8 cellular contexts compared by ENCODE assay signal in the genomic region with DNA sequence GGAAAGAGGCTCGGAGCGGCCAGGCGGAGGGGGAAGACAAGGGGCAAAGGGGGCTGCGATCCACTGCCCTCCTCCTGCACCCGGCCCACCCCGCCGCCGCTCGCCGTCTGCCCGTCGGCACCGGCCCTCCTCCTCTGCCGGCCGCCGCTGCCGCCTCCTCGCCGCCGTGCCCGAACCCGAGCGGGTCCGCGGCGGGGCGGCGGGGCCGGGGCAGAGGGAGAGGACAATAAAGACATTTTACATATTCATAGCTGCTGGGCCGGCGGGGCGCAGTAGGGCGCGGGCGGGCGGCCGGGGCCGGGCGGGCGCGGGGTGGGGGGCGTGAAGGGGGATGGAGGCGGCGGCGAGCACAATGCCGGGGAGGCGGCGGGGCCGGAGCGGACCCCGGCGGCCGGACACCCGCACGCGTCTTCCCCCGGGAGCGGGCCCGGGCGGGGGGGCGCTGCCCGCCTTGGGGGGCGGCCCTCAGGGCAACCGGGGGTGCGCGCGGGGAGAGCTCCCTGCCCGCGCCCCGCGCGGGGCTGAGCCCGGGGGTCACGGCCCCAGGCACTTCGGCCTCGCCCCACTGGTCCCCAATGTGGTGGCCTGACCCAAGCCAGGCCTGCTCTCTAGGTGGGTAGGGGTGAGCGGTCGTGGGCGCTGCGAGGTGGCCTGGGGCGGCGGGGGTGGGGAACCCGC. TPM values are rescaled to one million over a fixed set of nuclear protein-coding genes. Genes with fewer than 3 reads are reported as not detected.
DNase-seq lines count a peak whose midpoint lies in the region; ATAC-seq and TF ChIP-seq lines count a peak whose summit lies in the region.

No MANE protein-coding gene starts in this region.

- H3K36me3 Mint-ChIP-seq in Caco-2 (ENCODE audit: insufficient read depth, unreplicated experiment) = peaks cover 23% of the 10 kb centered on the region
- peaks cover 22% of the 10 kb centered on the region for H3K36me3 Mint-ChIP-seq in activated T-helper 17 cell treated with anti-CD3 and anti-CD28 coated beads, Interleukin-2, amount 50 U/mL, for 72 hours (ENCODE audit: low read depth)

- H3K27ac Mint-ChIP-seq in Caco-2 (ENCODE audit: unreplicated experiment) = peak overlapping the region; percentile 87
- H3K27ac Mint-ChIP-seq in activated T-helper 17 cell treated with anti-CD3 and anti-CD28 coated beads, Interleukin-2, amount 50 U/mL, for 72 hours = peak overlapping the region; percentile 99

- H3K27ac ChIP-seq in cardiac muscle cell = peak overlapping the region; percentile 93

- TF ChIP-seq CTCF in Caco-2 (IDR thresholded peaks at IDR 0.05; ENCODE audit: insufficient read depth in 1 of 2, low read depth in 1 of 2, low read length in 1 of 2, severe bottlenecking in 1 of 2, unreplicated experiment in 1 of 2) (no peak), cardiac muscle cell (IDR thresholded peaks at IDR 0.05; ENCODE audit: low read depth, low read length) (no peak)

- no TSS peak for BruUV-seq in Caco-2 (replicated peaks; lab: Mats Ljungman, UMichigan)

- ATAC-seq in GM19467 (IDR thresholded peaks at IDR 0.05; ENCODE audit: unreplicated experiment) (peak; percentile 4), HG03571 (IDR thresholded peaks at IDR 0.05; ENCODE audit: unreplicated experiment) (peak; percentile 10)
- ATAC-seq in activated T-helper 17 cell treated with anti-CD3 and anti-CD28 coated beads, Interleukin-2, amount 50 U/mL, for 72 hours (replicated peaks) = peak; percentile 0

- intact Hi-C loops in Caco-2 (cut with micrococcal nuclease; ENCODE audit: unreplicated experiment) = loop anchor here (2.0 to 5.0 kb wide), 4 partner anchors 99 to 716 kb away; partner anchors contain the start of genes DCAF6 and MPC2

- H3K27me3 ChIP-seq in Caco-2 (replicated peaks; ENCODE audit: control insufficient read depth, insufficient read depth, low read length) = no peaks in the 10 kb centered on the region
- H3K27me3 ChIP-seq in cardiac muscle cell = no peaks in the 10 kb centered on the region

- peak overlapping the region; percentile 83 for H3K4me3 Mint-ChIP-seq in Caco-2 (ENCODE audit: unreplicated experiment)
- H3K4me3 Mint-ChIP-seq in activated T-helper 17 cell treated with anti-CD3 and anti-CD28 coated beads, Interleukin-2, amount 50 U/mL, for 72 hours = peak overlapping the region; percentile 99

- CTCF ChIA-PET in Caco-2 (lab: Charles Lee) = interaction anchor here (0.6 to 1.6 kb wide), 11 partner anchors 13 to 333 kb away, joined by 3 to 23 read pairs (median 7); partner anchors contain the start of gene CREG1

- H3K4me1 ChIP-seq in Caco-2 (peaks cover 20% of the 10 kb centered on the region; the same call in 1 of the 2 replicates), cardiac muscle cell (ENCODE audit: low read depth) (peaks cover 25% of the 10 kb centered on the region)

- no peaks in the 10 kb centered on the region for H3K9me3 Mint-ChIP-seq in Caco-2 (ENCODE audit: unreplicated experiment)
- no peaks in the 10 kb centered on the region for H3K9me3 Mint-ChIP-seq in activated T-helper 17 cell treated with anti-CD3 and anti-CD28 coated beads, Interleukin-2, amount 50 U/mL, for 72 hours

- POLR2A ChIA-PET in Caco-2 (lab: Charles Lee) = interaction anchor here (0.6 to 2.1 kb wide), 10 partner anchors 9 to 382 kb away, joined by 3 to 29 read pairs (median 6); partner anchors contain the start of genes CREG1, POGK and TADA1

- peak overlapping the region; percentile 85 for H3K4me3 ChIP-seq in Caco-2 (ENCODE audit: low read depth, low read length)
- H3K4me3 ChIP-seq in cardiac muscle cell = peak overlapping the region; percentile 96

- H3K4me1 Mint-ChIP-seq in Caco-2 (ENCODE audit: low read depth, unreplicated experiment) = peaks cover 14% of the 10 kb centered on the region
- H3K4me1 Mint-ChIP-seq in activated T-helper 17 cell treated with anti-CD3 and anti-CD28 coated beads, Interleukin-2, amount 50 U/mL, for 72 hours = peaks cover 25% of the 10 kb centered on the region

- H3K36me3 ChIP-seq in Caco-2 (ENCODE audit: control insufficient read depth, insufficient read depth, low read length) (no peaks in the 10 kb centered on the region), cardiac muscle cell (no peaks in the 10 kb centered on the region)

- DNase-seq in Caco-2 (peak in 1 of 2 experiments; percentile 54), cardiac muscle cell (ENCODE audit: low read depth in 1 of 2, low spot score in 1 of 2) (peak; percentile 16 to 73), putamen (ENCODE audit: low spot score) (peak; percentile 30), HuH-7 (ENCODE audit: low spot score) (no peak), COLO829 (ENCODE audit: low spot score) (no peak)

- H3K27me3 Mint-ChIP-seq in Caco-2 (ENCODE audit: insufficient read depth, unreplicated experiment) = no peaks in the 10 kb centered on the region
- no peaks in the 10 kb centered on the region for H3K27me3 Mint-ChIP-seq in activated T-helper 17 cell treated with anti-CD3 and anti-CD28 coated beads, Interleukin-2, amount 50 U/mL, for 72 hours

- H3K9me3 ChIP-seq in Caco-2 (no peaks in the 10 kb centered on the region), cardiac muscle cell (ENCODE audit: low read depth) (no peaks in the 10 kb centered on the region)

RNA-seq across cellular contexts. Expression of gene POU2F1, which starts 0.6 kb away (rescaled TPM):
- total RNA-seq in Caco-2 (2022) (28.3 and 29.6 TPM in 2 replicates), cardiac muscle cell (6.4 and 21.9 TPM in 2 replicates)
- total RNA-seq in activated T-helper 17 cell treated with anti-CD3 and anti-CD28 coated beads, Interleukin-2, amount 50 U/mL, for 72 hours = 10 to 100 TPM; 20.6 to 28.0 TPM
- polyA plus RNA-seq in cardiac muscle cell = 9.2 and 25.6 TPM in 2 replicates

Comparison
In these comparisons a context has a peak if more than half of its experiments do, and no peak if none do; other contexts are left out.
1. DNase-seq: peak in cardiac muscle cell (2 of 2) and putamen (single experiment); none in HuH-7 (single experiment) and COLO829 (single experiment).
2. Peak in every context shown above with its lines, with median percentiles within 50 percentile points of each other: ATAC-seq.